ENCODE assay signal across 1 cellular context in genomic region chr13:46210362-46211083, GRCh38.
TF ChIP-seq lines count a peak whose summit lies in the region.

No MANE protein-coding gene starts in this region.

TF ChIP-seq in GM23338, 12 proteins besides CTCF, POLR2A, EP300 and RAD21 (continued from another document):
- TF ChIP-seq EZH2phosphoT487 (IDR thresholded peaks at IDR 0.05; ENCODE audit: unreplicated experiment) (no peak), ETS1 (IDR thresholded peaks at IDR 0.05) (no peak), ZNF114 (CRISPR knock-in tag; IDR thresholded peaks at IDR 0.05) (no peak), CREB1 (CRISPR knock-in tag; IDR thresholded peaks at IDR 0.05; ENCODE audit: low read depth) (no peak), EZH2 (IDR thresholded peaks at IDR 0.05; ENCODE audit: low read depth, unreplicated experiment) (no peak), POLR2AphosphoS5 (IDR thresholded peaks at IDR 0.05; ENCODE audit: low read depth) (no peak), REST (IDR thresholded peaks at IDR 0.05; ENCODE audit: unreplicated experiment) (no peak), STAT1 (IDR thresholded peaks at IDR 0.05; ENCODE audit: unreplicated experiment) (no peak)
